ENCODE assay signal across 8 cellular contexts in genomic region chr1:7962011-7962335, GRCh38. TPM values are rescaled to one million over a fixed set of nuclear protein-coding genes. Genes with fewer than 3 reads are reported as not detected.
DNase-seq lines count a peak whose midpoint lies in the region; ATAC-seq, FAIRE-seq and TF ChIP-seq lines count a peak whose summit lies in the region.

No MANE protein-coding gene starts in this region.

- H3K23me2 ChIP-seq in H1 (ENCODE audit: low read depth, low read length), result no peaks in the 10 kb centered on the region

- peak; percentile 13 for ATAC-seq in GM21825 (IDR thresholded peaks at IDR 0.05; ENCODE audit: unreplicated experiment)

- no peak overlapping the region for H2BK15ac ChIP-seq in H1 (ENCODE audit: low read length)
- no peak overlapping the region for H2BK15ac ChIP-seq in neuronal stem cell (ENCODE audit: low read length)

- peaks cover 17% of the 10 kb centered on the region for H3K36me3 ChIP-seq in GM06990 (ENCODE audit: control insufficient read depth, insufficient read depth, low read length)
- H3K36me3 ChIP-seq in OCI-LY1 (ENCODE audit: insufficient read depth, low read length), result peaks cover 42% of the 10 kb centered on the region
- peaks cover 11 to 29% (median 26%) of the 10 kb centered on the region in 4 experiments for H3K36me3 ChIP-seq in H1 (ENCODE audit: control insufficient read depth in 2 of 4, insufficient read depth in 4 of 4, low read length in 3 of 4)
- peaks cover 20 to 42% of the 10 kb centered on the region in 2 donors for H3K36me3 ChIP-seq in neuronal stem cell (replicated peaks in 1 of 2; ENCODE audit: control insufficient read depth in 2 of 2, insufficient read depth in 2 of 2, low read length in 2 of 2)

- H3K9ac ChIP-seq in OCI-LY1 (ENCODE audit: low read length), result peak overlapping the region; percentile 91
- H3K9ac ChIP-seq in H1 (replicated peaks in 1 of 4; ENCODE audit: extremely low read depth in 1 of 4, low read depth in 3 of 4, low read length in 3 of 4), result peak overlapping the region in 3 of 4 experiments; percentile 71 to 82 (median 77); a peak in 6 of 7 replicates
- H3K9ac ChIP-seq in neuronal stem cell (ENCODE audit: low read depth, low read length, poor library complexity), result peak overlapping the region; percentile 100

- no peak overlapping the region for H2BK120ac ChIP-seq in H1 (replicated peaks; ENCODE audit: low read depth, low read length)
- no peak overlapping the region for H2BK120ac ChIP-seq in neuronal stem cell (ENCODE audit: low read depth, low read length)

- H2BK5ac ChIP-seq in H1 (ENCODE audit: low read depth, low read length) (peak overlapping the region; percentile 75; the same call in 1 of the 2 replicates), neuronal stem cell (ENCODE audit: low read length) (peak overlapping the region; percentile 97)

- H3K56ac ChIP-seq in H1 (replicated peaks; ENCODE audit: insufficient read length, low read depth, low read length), result peak overlapping the region; percentile 87

- peak overlapping the region; percentile 75; the same call in 1 of the 2 replicates for H3K18ac ChIP-seq in H1 (ENCODE audit: extremely low read depth, low read length)
- peak overlapping the region; percentile 100 for H3K18ac ChIP-seq in neuronal stem cell (ENCODE audit: low read length)

- H3K9me2 ChIP-seq in OCI-LY1 (ENCODE audit: low read depth, low read length), result no peaks in the 10 kb centered on the region

- H3K23ac ChIP-seq in H1 (ENCODE audit: insufficient read length) (no peak overlapping the region), neuronal stem cell (ENCODE audit: low read depth, low read length, poor library complexity) (peak overlapping the region; percentile 100)

- no peak overlapping the region for H3K14ac ChIP-seq in H1 (ENCODE audit: insufficient read length)
- H3K14ac ChIP-seq in neuronal stem cell (ENCODE audit: low read length), result no peak overlapping the region

- H2AK5ac ChIP-seq in H1 (ENCODE audit: low read depth, low read length) (no peak overlapping the region), neuronal stem cell (ENCODE audit: low read depth, low read length) (peak overlapping the region; percentile 46)

- intact Hi-C loops in head of caudate nucleus (cut with DNase I), result loop anchor here (10.0 kb wide), 1 partner anchor 63 kb away; the partner anchor contains the start of gene ERRFI1

- H2AFZ ChIP-seq in OCI-LY1 (ENCODE audit: low read length) (no peak overlapping the region), H1 (ENCODE audit: low read length) (no peak overlapping the region), neuronal stem cell (ENCODE audit: low read length) (peak overlapping the region; percentile 90)

- H3K4me2 ChIP-seq in OCI-LY1 (ENCODE audit: low read length), result peak overlapping the region; percentile 85
- H3K4me2 ChIP-seq in H1 (ENCODE audit: insufficient read depth in 1 of 2, low read depth in 2 of 2, low read length in 2 of 2), result peak overlapping the region; percentile 49 to 59
- H3K4me2 ChIP-seq in neuronal stem cell (ENCODE audit: insufficient read depth, low read length, poor library complexity, severe bottlenecking), result peak overlapping the region; percentile 77

- no peak for TF ChIP-seq RAD21 in H1 (IDR thresholded peaks at IDR 0.05 in 1 of 2, conservative IDR thresholded peaks at IDR 0.05 in 1 of 2; ENCODE audit: low read depth in 2 of 2, low read length in 2 of 2)

- H3K9me3 ChIP-seq in OCI-LY1 (ENCODE audit: low read length), result no peaks in the 10 kb centered on the region
- H3K9me3 ChIP-seq in H1 (ENCODE audit: insufficient read depth in 2 of 2, low read depth in 1 of 2, low read length in 1 of 2), result no peaks in the 10 kb centered on the region
- H3K9me3 ChIP-seq in neuronal stem cell (replicated peaks in 1 of 2; ENCODE audit: control insufficient read depth in 2 of 2, insufficient read depth in 1 of 2, low read depth in 1 of 2, low read length in 2 of 2), result no peaks in the 10 kb centered on the region

- FAIRE-seq in H1 (lab: Jason Lieb, UNC), result no peak

- H3K27ac ChIP-seq in OCI-LY1 (ENCODE audit: low read depth, low read length, poor library complexity, severe bottlenecking) (peak overlapping the region; percentile 60), H1 (ENCODE audit: low read depth, low read length) (peak overlapping the region; percentile 69; the same call in 1 of the 2 replicates), neuronal stem cell (replicated peaks; ENCODE audit: low read length) (no peak overlapping the region)

- no peak overlapping the region for H4K91ac ChIP-seq in H1 (replicated peaks; ENCODE audit: insufficient read length, low read length)
- no peak overlapping the region for H4K91ac ChIP-seq in neuronal stem cell (ENCODE audit: low read depth, low read length, poor library complexity)

- peak overlapping the region; percentile 94 for H3K4me3 ChIP-seq in GM06990 (replicated peaks; ENCODE audit: low read depth, low read length)
- peak overlapping the region; percentile 99 for H3K4me3 ChIP-seq in OCI-LY1 (ENCODE audit: low read depth, low read length, poor library complexity, severe bottlenecking)
- H3K4me3 ChIP-seq in H1 (ENCODE audit: extremely low read depth in 1 of 4, insufficient read depth in 2 of 4, low read depth in 3 of 4, low read length in 4 of 4), result peak overlapping the region; percentile 82 to 92 (median 86)
- peak overlapping the region; percentile 59 to 96 for H3K4me3 ChIP-seq in neuronal stem cell (ENCODE audit: low read length in 2 of 2)

- H3K4ac ChIP-seq in H1 (replicated peaks; ENCODE audit: insufficient read length, low read depth, low read length), result peak overlapping the region; percentile 91
- no peak overlapping the region for H3K4ac ChIP-seq in neuronal stem cell (ENCODE audit: low read length)

- H3K4me1 ChIP-seq in OCI-LY1 (ENCODE audit: insufficient read depth, low read length, severe bottlenecking) (peaks cover 28% of the 10 kb centered on the region), H1 (replicated peaks in 1 of 4; ENCODE audit: control insufficient read depth in 3 of 4, insufficient read depth in 4 of 4, low read length in 3 of 4) (peaks cover 0 to 2% (median 0%) of the 10 kb centered on the region in 4 experiments; a peak in 1 of 7 replicates), neuronal stem cell (ENCODE audit: control insufficient read depth in 2 of 2, insufficient read depth in 1 of 2, low read depth in 1 of 2, low read length in 2 of 2) (peaks cover 0 to 2% of the 10 kb centered on the region in 2 donors)

- H2BK20ac ChIP-seq in H1 (ENCODE audit: low read length), result no peak overlapping the region

- H2BK12ac ChIP-seq in H1 (ENCODE audit: low read depth, low read length) (no peak overlapping the region), neuronal stem cell (ENCODE audit: low read length) (no peak overlapping the region)

- H3K79me1 ChIP-seq in H1 (ENCODE audit: low read depth, low read length) (peaks cover 2% of the 10 kb centered on the region; the same call in 1 of the 2 replicates), neuronal stem cell (ENCODE audit: low read depth, low read length) (peaks cover 7% of the 10 kb centered on the region)

- H3K79me2 ChIP-seq in OCI-LY1 (ENCODE audit: insufficient read depth, low read length) (peaks cover 18% of the 10 kb centered on the region), H1 (ENCODE audit: control insufficient read depth in 1 of 2, insufficient read depth in 2 of 2, low read length in 2 of 2) (peaks cover 0 to 45% of the 10 kb centered on the region in 2 experiments; a peak in 2 of 4 replicates)

- peak in 1 of 2 experiments; percentile 0; a peak in 1 of 3 replicates for TF ChIP-seq POLR2A in H1 (IDR thresholded peaks at IDR 0.05; ENCODE audit: control extremely low read depth in 1 of 2, low read depth in 2 of 2, low read length in 2 of 2)

- TF ChIP-seq CTCF in GM06990 (IDR thresholded peaks at IDR 0.05; ENCODE audit: insufficient read depth, low read length, poor library complexity, severe bottlenecking) (no peak), OCI-LY1 (IDR thresholded peaks at IDR 0.05; ENCODE audit: low read length) (no peak), H1 (IDR thresholded peaks at IDR 0.05; ENCODE audit: control extremely low read depth in 1 of 3, insufficient read depth in 1 of 3, low read depth in 1 of 3, low read length in 3 of 3) (no peak)

- H4K5ac ChIP-seq in H1 (ENCODE audit: insufficient read length, low read depth, low read length), result peak overlapping the region; percentile 13

- TF ChIP-seq EP300 in H1 (IDR thresholded peaks at IDR 0.05; ENCODE audit: borderline replicate concordance in 1 of 2, low read depth in 2 of 2, low read length in 2 of 2), result no peak

- POLR2A ChIA-PET in H1 (lab: Charles Lee; ENCODE audit: partially characterized antibody), result interaction anchor here (0.7 to 2.0 kb wide), 9 partner anchors 13 to 54 kb away, joined by 3 to 7 read pairs (median 4); no protein-coding TSS in a partner anchor

- WGBS in H1 (ENCODE audit: extremely low coverage in 1 of 2, insufficient coverage in 1 of 2, insufficient read length in 1 of 2, insufficient replicate concordance in 2 of 2, low coverage in 1 of 2, low lambda C conversion rate in 2 of 2, missing lambda C conversion rate in 1 of 2), 2 experiments, result 2% methylated on average over 10 of the region's 10 CpGs; no CpG with 5 or more reads in 1 of the 2 experiments
- no CpG with 5 or more reads among the region's 10 CpGs for WGBS in neuronal stem cell (ENCODE audit: extremely low coverage in 2 of 2, insufficient read length in 2 of 2, insufficient replicate concordance in 1 of 2), 2 donors

- CTCF ChIA-PET in H1 (lab: Charles Lee; ENCODE audit: partially characterized antibody), result interaction anchor here (6.6 kb wide), 1 partner anchor 14 kb away, joined by 38 read pairs; no protein-coding TSS in a partner anchor

- H4K8ac ChIP-seq in H1 (ENCODE audit: extremely low read depth, insufficient read depth, low read length) (peak overlapping the region; percentile 95; the same call in 1 of the 2 replicates), neuronal stem cell (ENCODE audit: low read depth, low read length) (no peak overlapping the region)

- H4K20me1 ChIP-seq in OCI-LY1 (ENCODE audit: insufficient read depth, low read length) (no peaks in the 10 kb centered on the region), H1 (replicated peaks in 1 of 2; ENCODE audit: control insufficient read depth in 1 of 2, insufficient read depth in 2 of 2, low read length in 2 of 2) (no peaks in the 10 kb centered on the region)

- H3K27me3 ChIP-seq in GM06990 (replicated peaks; ENCODE audit: control insufficient read depth, insufficient read depth, low read length) (no peaks in the 10 kb centered on the region), OCI-LY1 (ENCODE audit: insufficient read depth, low read length) (no peaks in the 10 kb centered on the region), H1 (replicated peaks in 1 of 4; ENCODE audit: control insufficient read depth in 3 of 4, extremely low read depth in 1 of 4, insufficient read depth in 3 of 4, low read length in 3 of 4) (no peaks in the 10 kb centered on the region), neuronal stem cell (ENCODE audit: control insufficient read depth in 3 of 3, insufficient read depth in 3 of 3, low read depth in 1 of 3, low read length in 3 of 3) (no peaks in the 10 kb centered on the region)

- DNase-seq in GM06990 (ENCODE audit: extremely low read depth, insufficient read length), result no peak
- DNase-seq in H1 (ENCODE audit: low read depth in 1 of 2, low spot score in 2 of 2), result no peak
- DNase-seq in neuronal stem cell (ENCODE audit: low spot score), result no peak
- no peak for DNase-seq in head of caudate nucleus
- DNase-seq in cerebellar cortex (ENCODE audit: low spot score), result no peak
- no peak for DNase-seq in SIG-M5 (lab: John Stamatoyannopoulos, UW)

- no peaks in the 10 kb centered on the region for H3F3A ChIP-seq in OCI-LY1 (ENCODE audit: insufficient read depth, low read length)

RNA-seq across cellular contexts. Expression of gene PARK7, which starts 0.5 kb away (rescaled TPM):
- 377 and 383 TPM in 2 replicates for total RNA-seq in H1 (2021; fragmentation: NEBNext Ultra II Directional; extraction: Animal tissue kit (Norgen Biotek cat#: 25700))
- polyA plus RNA-seq in H1 (2011; rRNA removed), result 146 and 206 TPM in 2 replicates
- polyA plus RNA-seq in H1 (2011; cell fraction: cytosol; rRNA removed), result 309 TPM
- 64.1 TPM for polyA plus RNA-seq in H1 (2011; cell fraction: nucleus; rRNA removed)
- polyA plus RNA-seq in H1 (2012, experiment 1 of 2), result 445 to 532 TPM (median 477 TPM) in 4 replicates
- polyA plus RNA-seq in H1 (2012, experiment 2 of 2), result 132 TPM
- polyA plus RNA-seq in H1 (2013, experiment 1 of 2), result 265 TPM
- 265 TPM for polyA plus RNA-seq in H1 (2013, experiment 2 of 2)
- 67.8 and 86.5 TPM in 2 replicates for polyA minus RNA-seq in H1 (2011; rRNA and poly(A)+ RNA removed)
- polyA minus RNA-seq in H1 (2011; cell fraction: cytosol; rRNA and poly(A)+ RNA removed), result 67.4 TPM
- 45.1 TPM for polyA minus RNA-seq in H1 (2011; cell fraction: nucleus; rRNA and poly(A)+ RNA removed)
- polyA plus RNA-seq in neuronal stem cell (2013, experiment 1 of 2), result 220 TPM
- polyA plus RNA-seq in neuronal stem cell (2013, experiment 2 of 2), result 221 TPM

RNA-seq across cellular contexts. Expression of gene TNFRSF9, which starts 21.3 kb away (rescaled TPM):
- total RNA-seq in H1 (2021; fragmentation: NEBNext Ultra II Directional; extraction: Animal tissue kit (Norgen Biotek cat#: 25700)), result not detected in 2 replicates
- polyA plus RNA-seq in H1 (2011; rRNA removed), result not detected in 2 replicates
- polyA plus RNA-seq in H1 (2011; cell fraction: cytosol; rRNA removed), result not detected
- polyA plus RNA-seq in H1 (2011; cell fraction: nucleus; rRNA removed), result not detected
- 0.03 TPM in 1 of 4 replicates, not detected in the others for polyA plus RNA-seq in H1 (2012, experiment 1 of 2)
- not detected for polyA plus RNA-seq in H1 (2012, experiment 2 of 2)
- polyA plus RNA-seq in H1 (2013, experiment 1 of 2), result not detected
- polyA plus RNA-seq in H1 (2013, experiment 2 of 2), result 0.02 TPM
- polyA minus RNA-seq in H1 (2011; rRNA and poly(A)+ RNA removed), result not detected in 2 replicates
- not detected for polyA minus RNA-seq in H1 (2011; cell fraction: cytosol; rRNA and poly(A)+ RNA removed)
- polyA minus RNA-seq in H1 (2011; cell fraction: nucleus; rRNA and poly(A)+ RNA removed), result not detected
- polyA plus RNA-seq in neuronal stem cell (2013, experiment 1 of 2), result under 0.01 TPM
- not detected for polyA plus RNA-seq in neuronal stem cell (2013, experiment 2 of 2)
